ENCODE assay signal across 20 cellular contexts in the genomic region with DNA sequence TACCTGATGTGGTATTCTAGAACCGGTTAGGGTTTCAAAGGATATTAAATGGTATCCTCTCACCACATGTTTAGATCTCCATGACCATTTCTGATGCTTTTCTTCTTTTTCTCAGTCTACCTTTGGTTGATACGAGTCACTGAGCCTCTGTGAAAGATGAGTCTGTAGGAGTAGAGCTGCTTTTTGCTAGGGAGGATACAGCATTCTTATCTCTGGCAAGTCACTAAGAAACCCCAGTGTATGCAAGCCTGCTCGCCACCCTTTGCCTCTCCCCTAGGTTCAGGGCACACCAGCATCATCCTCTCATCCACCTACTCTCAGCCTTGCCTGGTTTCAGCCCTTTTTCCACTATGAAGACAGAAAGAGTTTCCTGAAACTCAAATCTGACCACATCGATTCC.
"Had no signal": no experiment of that assay in that cellular context is flagged by ENCODE, and none has a peak within 500 bp of the region (broad histone marks: within the 10 kb centered on the region; RNA-seq: fewer than 3 reads in every experiment).

No MANE protein-coding gene starts in this region.

- H3K27me3 ChIP-seq: esophagus muscularis mucosa, pancreas, right atrium auricular region, upper lobe of left lung had no signal

- DNase-seq: activated CD8-positive, alpha-beta memory T cell treated with anti-CD3 and anti-CD28 coated beads, Interleukin-2, amount 10 ng/mL, durations not matched to agents 7 days and 5 days; activated CD8-positive, alpha-beta T cell treated with anti-CD3 and anti-CD28 coated beads for 36 hours; activated naive CD4-positive, alpha-beta T cell treated with anti-CD3 and anti-CD28 coated beads for 36 hours; cerebellar nuclear complex; glutamatergic neuron; hypothalamus; pancreas; psoas muscle; stimulated activated naive B cell treated with anti-CD40 and anti-IgM and Interleukin-4, amounts not matched to agents 10 μg/mL and 1 μg/mL and 100 μg/mL, for 72 hours; SW 1271; T-helper 17 cell; upper lobe of left lung had no signal

- H3K4me1 Mint-ChIP-seq: activated CD8-positive, alpha-beta memory T cell treated with anti-CD3 and anti-CD28 coated beads, Interleukin-2, amount 10 ng/mL, durations not matched to agents 7 days and 5 days; stimulated activated naive B cell treated with anti-CD40 and anti-IgM and Interleukin-4, amounts not matched to agents 10 μg/mL and 1 μg/mL and 100 μg/mL, for 72 hours; T-helper 17 cell had no signal

- H3K27ac Mint-ChIP-seq: activated CD8-positive, alpha-beta memory T cell treated with anti-CD3 and anti-CD28 coated beads, Interleukin-2, amount 10 ng/mL, durations not matched to agents 7 days and 5 days; activated CD8-positive, alpha-beta T cell treated with anti-CD3 and anti-CD28 coated beads for 36 hours; activated naive CD4-positive, alpha-beta T cell treated with anti-CD3 and anti-CD28 coated beads for 36 hours; memory B cell; stimulated activated naive B cell treated with anti-CD40 and anti-IgM and Interleukin-4, amounts not matched to agents 10 μg/mL and 1 μg/mL and 100 μg/mL, for 72 hours; T-helper 17 cell had no signal

- H3K4me3 Mint-ChIP-seq: activated CD8-positive, alpha-beta memory T cell treated with anti-CD3 and anti-CD28 coated beads, Interleukin-2, amount 10 ng/mL, durations not matched to agents 7 days and 5 days; activated CD8-positive, alpha-beta T cell treated with anti-CD3 and anti-CD28 coated beads for 36 hours; activated naive CD4-positive, alpha-beta T cell treated with anti-CD3 and anti-CD28 coated beads for 36 hours; memory B cell; nephron; stimulated activated naive B cell treated with anti-CD40 and anti-IgM and Interleukin-4, amounts not matched to agents 10 μg/mL and 1 μg/mL and 100 μg/mL, for 72 hours; T-helper 17 cell had no signal

- H3K36me3 Mint-ChIP-seq: activated CD8-positive, alpha-beta memory T cell treated with anti-CD3 and anti-CD28 coated beads, Interleukin-2, amount 10 ng/mL, durations not matched to agents 7 days and 5 days had no signal

- H3K4me3 ChIP-seq: coronary artery, esophagus muscularis mucosa, pancreas, psoas muscle, right atrium auricular region, SK-N-MC, upper lobe of left lung had no signal

- H3K9me3 Mint-ChIP-seq: nephron had no signal

- ATAC-seq: activated CD4-positive, CD25-positive, alpha-beta regulatory T cell treated with anti-CD3 and anti-CD28 coated beads, Interleukin-2, amount 50 U/mL, for 24 hours; activated CD8-positive, alpha-beta memory T cell treated with anti-CD3 and anti-CD28 coated beads, Interleukin-2, amount 10 ng/mL, durations not matched to agents 7 days and 5 days; activated CD8-positive, alpha-beta T cell treated with anti-CD3 and anti-CD28 coated beads for 36 hours; pancreas; psoas muscle; stimulated activated naive B cell treated with anti-CD40 and anti-IgM and Interleukin-4, amounts not matched to agents 10 μg/mL and 1 μg/mL and 100 μg/mL, for 72 hours; T-helper 17 cell had no signal

- H3K27me3 Mint-ChIP-seq: activated CD8-positive, alpha-beta T cell treated with anti-CD3 and anti-CD28 coated beads for 36 hours; memory B cell; stimulated activated naive B cell treated with anti-CD40 and anti-IgM and Interleukin-4, amounts not matched to agents 10 μg/mL and 1 μg/mL and 100 μg/mL, for 72 hours had no signal

- H3K4me1 ChIP-seq: upper lobe of left lung had no signal

- H3K36me3 ChIP-seq: pancreas, upper lobe of left lung had no signal

- H3K9me3 ChIP-seq: esophagus muscularis mucosa, pancreas, psoas muscle, right atrium auricular region, upper lobe of left lung had no signal

- H3K27ac ChIP-seq: coronary artery, esophagus muscularis mucosa, pancreas, psoas muscle, SK-N-MC, upper lobe of left lung, VCaP had no signal
